In genomic region chr17:68296217-68297140, GRCh38 we compare ENCODE assay signal across 11 cellular contexts. TPM values are rescaled to one million over a fixed set of nuclear protein-coding genes. Genes with fewer than 3 reads are reported as not detected.
DNase-seq lines count a peak whose midpoint lies in the region; ATAC-seq, FAIRE-seq and TF ChIP-seq lines count a peak whose summit lies in the region.
"Had no signal": no experiment of that assay in that cellular context is flagged by ENCODE, and none has a peak within 500 bp of the region (broad histone marks: within the 10 kb centered on the region; RNA-seq: fewer than 3 reads in every experiment).

No MANE protein-coding gene starts in this region.

- H3K4me3 ChIP-seq in HepG2 (replicated peaks in 1 of 3; ENCODE audit: insufficient read depth in 1 of 3, low read depth in 2 of 3, low read length in 3 of 3) (no peak overlapping the region), right lobe of liver (no peak overlapping the region), mesenchymal stem cell (ENCODE audit: insufficient read depth in 1 of 2, low read depth in 1 of 2, low read length in 2 of 2) (no peak overlapping the region), right atrium auricular region (no peak overlapping the region)

- intact Hi-C loops in HepG2 (cut with micrococcal nuclease; ENCODE audit: unreplicated experiment) (no loop called here), right lobe of liver (cut with DNase I) (no loop called here)

- H2BK120ac ChIP-seq in mesenchymal stem cell (ENCODE audit: low read depth, low read length) = no peak overlapping the region

- H3K27me3 ChIP-seq in HepG2 (ENCODE audit: control insufficient read depth in 1 of 2, insufficient read depth in 2 of 2, low read length in 2 of 2) (no peaks in the 10 kb centered on the region), right lobe of liver (peaks cover 0 to 7% of the 10 kb centered on the region in 2 donors), mesenchymal stem cell (ENCODE audit: control insufficient read depth in 1 of 2, insufficient read depth in 1 of 2, low read length in 2 of 2) (peaks cover 18 to 44% of the 10 kb centered on the region in 2 experiments), right atrium auricular region (no peaks in the 10 kb centered on the region)

- no peak overlapping the region for H3K18ac ChIP-seq in mesenchymal stem cell (ENCODE audit: low read depth in 1 of 2, low read length in 2 of 2)

- in situ Hi-C loops in HepG2 (cut with HindIII; ENCODE audit: extremely low pct_ligation_motif_present, low pct_unique_long_range_greater_than_20kb) = loop anchor here (25.0 kb wide), 1 partner anchor 466 kb away; no protein-coding TSS in a partner anchor

- H4K91ac ChIP-seq in mesenchymal stem cell (ENCODE audit: low read length) = peak overlapping the region; percentile 67

- BruUV-seq in HepG2 (replicated peaks; lab: Mats Ljungman, UMichigan) = no TSS peak

- H3K9me3 ChIP-seq in HepG2 (ENCODE audit: low read length) = no peaks in the 10 kb centered on the region
- no peaks in the 10 kb centered on the region for H3K9me3 ChIP-seq in right lobe of liver
- H3K9me3 ChIP-seq in mesenchymal stem cell (ENCODE audit: control insufficient read depth, low read length) = no peaks in the 10 kb centered on the region
- no peaks in the 10 kb centered on the region for H3K9me3 ChIP-seq in right atrium auricular region

- peak overlapping the region; percentile 24 for H4K8ac ChIP-seq in mesenchymal stem cell (ENCODE audit: low read length)

- peak overlapping the region; percentile 33 for H2BK15ac ChIP-seq in mesenchymal stem cell (ENCODE audit: low read depth, poor library complexity, severe bottlenecking)

- H4K20me1 ChIP-seq in HepG2 (ENCODE audit: insufficient read depth, low read length) = no peaks in the 10 kb centered on the region

- no peak overlapping the region for H2BK5ac ChIP-seq in mesenchymal stem cell (ENCODE audit: low read depth, low read length, poor library complexity, severe bottlenecking)

- TF ChIP-seq POLR2A in HepG2 (IDR thresholded peaks at IDR 0.05; ENCODE audit: insufficient read depth in 1 of 2, low read depth in 2 of 2, low read length in 2 of 2) (no peak), right lobe of liver (IDR thresholded peaks at IDR 0.05) (no peak)

- peak overlapping the region; percentile 25 to 40 for H2BK12ac ChIP-seq in mesenchymal stem cell (ENCODE audit: low read length in 2 of 2)

- H2AFZ ChIP-seq in HepG2 (ENCODE audit: low read length) (no peak overlapping the region), mesenchymal stem cell (ENCODE audit: low read depth, low read length) (no peak overlapping the region)

- H3K79me2 ChIP-seq in HepG2 (ENCODE audit: insufficient read depth, low read length) = peaks cover 3% of the 10 kb centered on the region

- H3K36me3 ChIP-seq in HepG2 (replicated peaks in 1 of 2; ENCODE audit: control insufficient read depth in 1 of 2, insufficient read depth in 2 of 2, low read length in 2 of 2) (no peaks in the 10 kb centered on the region), right lobe of liver (no peaks in the 10 kb centered on the region), mesenchymal stem cell (ENCODE audit: control insufficient read depth in 1 of 2, insufficient read depth in 2 of 2, low read depth in 1 of 2, low read length in 2 of 2) (no peaks in the 10 kb centered on the region), right atrium auricular region (no peaks in the 10 kb centered on the region)

- no peak overlapping the region for H3K14ac ChIP-seq in mesenchymal stem cell (ENCODE audit: low read length in 2 of 2)

- no peak for TF ChIP-seq RAD21 in HepG2 (CRISPR knock-in tag; IDR thresholded peaks at IDR 0.05)

- 91% methylated on average over 18 of the region's 18 CpGs for WGBS in HepG2 (ENCODE audit: low lambda C conversion rate)
- WGBS in right lobe of liver (ENCODE audit: insufficient coverage, low coverage, low lambda C conversion rate, missing lambda C conversion rate) = 80% methylated on average over 14 of the region's 18 CpGs
- WGBS in mesenchymal stem cell = 93% methylated on average over 11 of the region's 18 CpGs

- peaks cover 53% of the 10 kb centered on the region for H3K4me1 ChIP-seq in HepG2 (ENCODE audit: insufficient read depth, low read length)
- peaks cover 0 to 2% (median 0%) of the 10 kb centered on the region in 4 donors for H3K4me1 ChIP-seq in right lobe of liver
- peaks cover 6% of the 10 kb centered on the region for H3K4me1 ChIP-seq in mesenchymal stem cell (ENCODE audit: control insufficient read depth, insufficient read depth, low read depth, low read length)
- H3K4me1 ChIP-seq in right atrium auricular region = peaks cover 0 to 10% of the 10 kb centered on the region in 2 donors

- H3K9ac ChIP-seq in HepG2 (ENCODE audit: insufficient read depth, low read depth, low read length) (no peak overlapping the region), mesenchymal stem cell (ENCODE audit: low read length) (no peak overlapping the region)

- no peak for TF ChIP-seq CTCF in HepG2 (CRISPR knock-in tag; IDR thresholded peaks at IDR 0.05)
- TF ChIP-seq CTCF in right lobe of liver (IDR thresholded peaks at IDR 0.05) = no peak
- TF ChIP-seq CTCF in omental fat pad (IDR thresholded peaks at IDR 0.05) = no peak
- TF ChIP-seq CTCF in right atrium auricular region (IDR thresholded peaks at IDR 0.05) = no peak

- ATAC-seq in HepG2 (no peak), right lobe of liver (no peak), omental fat pad (ENCODE audit: low FRiP score) (no peak)
- ATAC-seq: left colon had no signal

- H3K27ac ChIP-seq in HepG2 (ENCODE audit: extremely low read length, insufficient read depth, low read length) (no peak overlapping the region), right lobe of liver (no peak overlapping the region), mesenchymal stem cell (ENCODE audit: low read length, poor library complexity, severe bottlenecking) (no peak overlapping the region), right atrium auricular region (no peak overlapping the region)

- POLR2A ChIA-PET in HepG2 (lab: Yijun Ruan, JAX) = interaction anchor here (1.5 kb wide), 1 partner anchor 87 kb away, joined by 6 read pairs; no protein-coding TSS in a partner anchor

- FAIRE-seq in HepG2 (lab: Jason Lieb, UNC) (no peak), urothelium cell line (lab: Jason Lieb, UNC) (peak; percentile 37)

- no peak overlapping the region for H3K4ac ChIP-seq in mesenchymal stem cell (ENCODE audit: low read depth in 1 of 2, low read length in 2 of 2)

- DNase-seq in HepG2 (ENCODE audit: low spot score) (no peak), right lobe of liver (no peak), activated T-cell treated with anti-CD3 and anti-CD28 coated beads for 4 hours (peak; percentile 32), mesenchymal stem cell (no peak), urothelium cell line (ENCODE audit: low spot score) (no peak), DMS153 (lab: John Stamatoyannopoulos, UW) (no peak), omental fat pad (ENCODE audit: low spot score) (no peak), right atrium auricular region (ENCODE audit: low spot score) (no peak)
- DNase-seq: endodermal cell, NCI-H1417 treated with DMSO at 0.1 percent for 48 hours had no signal

- H3K4me2 ChIP-seq in HepG2 (ENCODE audit: low read depth, low read length) (no peak overlapping the region), mesenchymal stem cell (ENCODE audit: low read length, poor library complexity, severe bottlenecking) (no peak overlapping the region)

- CTCF ChIA-PET in HepG2 (lab: Yijun Ruan, JAX; ENCODE audit: low intra/inter-chr PET ratio, low total read pairs) = no interaction called here

- H3K79me1 ChIP-seq in mesenchymal stem cell (replicated peaks; ENCODE audit: low read length, poor library complexity, severe bottlenecking) = no peaks in the 10 kb centered on the region

- H3K23ac ChIP-seq in mesenchymal stem cell (ENCODE audit: low read length in 2 of 2) = no peak overlapping the region

- H2AK5ac ChIP-seq in mesenchymal stem cell (ENCODE audit: low read length, severe bottlenecking) = no peak overlapping the region

- TF ChIP-seq EP300 in HepG2 (IDR thresholded peaks at IDR 0.05; ENCODE audit: low read depth in 2 of 2, low read length in 2 of 2) (no peak), HepG2 (CRISPR knock-in tag; IDR thresholded peaks at IDR 0.05; ENCODE audit: borderline replicate concordance) (no peak)

RNA-seq across cellular contexts. Expression of gene ARSG, which starts 5.2 kb away (rescaled TPM):
- total RNA-seq in HepG2 (2016; rRNA removed; fragmentation: Illumina TruSeq; extraction: Trizol) (3.7 and 4.1 TPM in 2 replicates), right lobe of liver (1 to 10 TPM; 1.2 to 3.3 (median 2.5) TPM), omental fat pad (1 to 10 TPM; 1.4 to 8.2 (median 2.6) TPM), right atrium auricular region (1 to 10 TPM; 3.1 to 3.6 TPM)
- total RNA-seq in HepG2 (2016; cell fraction: cytosol; rRNA removed; fragmentation: Illumina TruSeq; extraction: Trizol; ENCODE audit: low read depth) = 10.0 and 10.5 TPM in 2 replicates
- 2.8 and 4.2 TPM in 2 replicates for total RNA-seq in HepG2 (2016; cell fraction: insoluble cytoplasmic fraction; rRNA removed; fragmentation: Illumina TruSeq; extraction: Trizol)
- 8.1 and 9.2 TPM in 2 replicates for total RNA-seq in HepG2 (2016; cell fraction: membrane; rRNA removed; fragmentation: Illumina TruSeq; extraction: Trizol)
- 4.0 and 4.3 TPM in 2 replicates for total RNA-seq in HepG2 (2016; cell fraction: nucleus; rRNA removed; fragmentation: Illumina TruSeq; extraction: Trizol)
- polyA plus RNA-seq in HepG2 (2011; rRNA removed) = 15.2 and 15.9 TPM in 2 replicates
- 11.5 and 13.0 TPM in 2 replicates for polyA plus RNA-seq in HepG2 (2011; cell fraction: cytosol; rRNA removed)
- 26.9 and 29.6 TPM in 2 replicates for polyA plus RNA-seq in HepG2 (2011; cell fraction: nucleus; rRNA removed)
- polyA plus RNA-seq in HepG2 (2012) = 7.0 and 8.7 TPM in 2 replicates
- 3.0 and 5.3 TPM in 2 replicates for polyA plus RNA-seq in HepG2 (2016; cell fraction: cytosol; fragmentation: Illumina TruSeq; extraction: Trizol; ENCODE audit: low read depth)
- 2.2 and 2.8 TPM in 2 replicates for polyA plus RNA-seq in HepG2 (2016; cell fraction: insoluble cytoplasmic fraction; fragmentation: Illumina TruSeq; extraction: Trizol; ENCODE audit: low read depth)
- polyA plus RNA-seq in HepG2 (2016; cell fraction: membrane; fragmentation: Illumina TruSeq; extraction: Trizol; ENCODE audit: low read depth) = 3.9 and 4.3 TPM in 2 replicates
- 4.4 and 5.4 TPM in 2 replicates for polyA plus RNA-seq in HepG2 (2016; cell fraction: nucleus; fragmentation: Illumina TruSeq; extraction: Trizol; ENCODE audit: insufficient read depth, low read depth)
- polyA minus RNA-seq in HepG2 (2011; rRNA and poly(A)+ RNA removed; ENCODE audit: low replicate concordance) = 45.9 and 48.0 TPM in 2 replicates
- 8.9 and 10.0 TPM in 2 replicates for polyA minus RNA-seq in HepG2 (2011; cell fraction: cytosol; rRNA and poly(A)+ RNA removed)
- 38.7 and 40.7 TPM in 2 replicates for polyA minus RNA-seq in HepG2 (2011; cell fraction: nucleus; rRNA and poly(A)+ RNA removed)
- 4.5 TPM for polyA plus RNA-seq in mesenchymal stem cell (2013, experiment 1 of 2)
- 4.7 TPM for polyA plus RNA-seq in mesenchymal stem cell (2013, experiment 2 of 2)

RNA-seq across cellular contexts. Expression of gene SLC16A6, which starts 5.6 kb away (rescaled TPM):
- total RNA-seq in HepG2 (2016; rRNA removed; fragmentation: Illumina TruSeq; extraction: Trizol) (0.67 and 1.1 TPM in 2 replicates), right lobe of liver (1 to 10 TPM in 1 of 6 experiments, under 1 TPM in 5; 0.19 to 1.2 (median 0.45) TPM), omental fat pad (1 to 10 TPM in 3 of 4 donors, under 1 TPM in 1; 0.38 to 7.3 (median 2.2) TPM), right atrium auricular region (under 1 TPM; 0.22 to 0.43 TPM)
- total RNA-seq in HepG2 (2016; cell fraction: cytosol; rRNA removed; fragmentation: Illumina TruSeq; extraction: Trizol; ENCODE audit: low read depth) = 0.51 TPM in 1 of 2 replicates, not detected in the other
- 1.1 and 1.3 TPM in 2 replicates for total RNA-seq in HepG2 (2016; cell fraction: insoluble cytoplasmic fraction; rRNA removed; fragmentation: Illumina TruSeq; extraction: Trizol)
- 0.53 and 0.69 TPM in 2 replicates for total RNA-seq in HepG2 (2016; cell fraction: membrane; rRNA removed; fragmentation: Illumina TruSeq; extraction: Trizol)
- total RNA-seq in HepG2 (2016; cell fraction: nucleus; rRNA removed; fragmentation: Illumina TruSeq; extraction: Trizol) = 1.1 and 1.6 TPM in 2 replicates
- 27.2 and 44.7 TPM in 2 replicates for polyA plus RNA-seq in HepG2 (2011; rRNA removed)
- polyA plus RNA-seq in HepG2 (2011; cell fraction: cytosol; rRNA removed) = 33.2 and 35.3 TPM in 2 replicates
- polyA plus RNA-seq in HepG2 (2011; cell fraction: nucleus; rRNA removed) = 13.0 and 13.3 TPM in 2 replicates
- 5.7 and 9.7 TPM in 2 replicates for polyA plus RNA-seq in HepG2 (2012)
- 0.05 and 0.06 TPM in 2 replicates for polyA plus RNA-seq in HepG2 (2016; cell fraction: cytosol; fragmentation: Illumina TruSeq; extraction: Trizol; ENCODE audit: low read depth)
- 0.59 and 0.61 TPM in 2 replicates for polyA plus RNA-seq in HepG2 (2016; cell fraction: insoluble cytoplasmic fraction; fragmentation: Illumina TruSeq; extraction: Trizol; ENCODE audit: low read depth)
- polyA plus RNA-seq in HepG2 (2016; cell fraction: membrane; fragmentation: Illumina TruSeq; extraction: Trizol; ENCODE audit: low read depth) = 0.28 and 0.40 TPM in 2 replicates
- 1.5 TPM in 2 replicates for polyA plus RNA-seq in HepG2 (2016; cell fraction: nucleus; fragmentation: Illumina TruSeq; extraction: Trizol; ENCODE audit: insufficient read depth, low read depth)
- 137 and 162 TPM in 2 replicates for polyA minus RNA-seq in HepG2 (2011; rRNA and poly(A)+ RNA removed; ENCODE audit: low replicate concordance)
- 56.6 and 65.6 TPM in 2 replicates for polyA minus RNA-seq in HepG2 (2011; cell fraction: cytosol; rRNA and poly(A)+ RNA removed)
- polyA minus RNA-seq in HepG2 (2011; cell fraction: nucleus; rRNA and poly(A)+ RNA removed) = 28.5 and 31.0 TPM in 2 replicates
- 48.0 TPM for polyA plus RNA-seq in mesenchymal stem cell (2013, experiment 1 of 2)
- polyA plus RNA-seq in mesenchymal stem cell (2013, experiment 2 of 2) = 49.8 TPM

RNA-seq across cellular contexts. Expression of gene AMZ2, which starts 48.6 kb away (rescaled TPM):
- total RNA-seq in HepG2 (2016; rRNA removed; fragmentation: Illumina TruSeq; extraction: Trizol) = 86.9 and 99.9 TPM in 2 replicates
- 152 and 160 TPM in 2 replicates for total RNA-seq in HepG2 (2016; cell fraction: cytosol; rRNA removed; fragmentation: Illumina TruSeq; extraction: Trizol; ENCODE audit: low read depth)
- total RNA-seq in HepG2 (2016; cell fraction: insoluble cytoplasmic fraction; rRNA removed; fragmentation: Illumina TruSeq; extraction: Trizol) = 81.8 and 92.5 TPM in 2 replicates
- 189 and 196 TPM in 2 replicates for total RNA-seq in HepG2 (2016; cell fraction: membrane; rRNA removed; fragmentation: Illumina TruSeq; extraction: Trizol)
- total RNA-seq in HepG2 (2016; cell fraction: nucleus; rRNA removed; fragmentation: Illumina TruSeq; extraction: Trizol) = 37.7 and 40.8 TPM in 2 replicates
- 66.7 and 90.2 TPM in 2 replicates for polyA plus RNA-seq in HepG2 (2011; rRNA removed)
- polyA plus RNA-seq in HepG2 (2011; cell fraction: cytosol; rRNA removed) = 51.3 and 62.4 TPM in 2 replicates
- 58.4 and 64.2 TPM in 2 replicates for polyA plus RNA-seq in HepG2 (2011; cell fraction: nucleus; rRNA removed)
- polyA plus RNA-seq in HepG2 (2012) = 53.5 and 72.8 TPM in 2 replicates
- 179 and 214 TPM in 2 replicates for polyA plus RNA-seq in HepG2 (2016; cell fraction: cytosol; fragmentation: Illumina TruSeq; extraction: Trizol; ENCODE audit: low read depth)
- polyA plus RNA-seq in HepG2 (2016; cell fraction: insoluble cytoplasmic fraction; fragmentation: Illumina TruSeq; extraction: Trizol; ENCODE audit: low read depth) = 114 TPM in 2 replicates
- polyA plus RNA-seq in HepG2 (2016; cell fraction: membrane; fragmentation: Illumina TruSeq; extraction: Trizol; ENCODE audit: low read depth) = 217 and 242 TPM in 2 replicates
- polyA plus RNA-seq in HepG2 (2016; cell fraction: nucleus; fragmentation: Illumina TruSeq; extraction: Trizol; ENCODE audit: insufficient read depth, low read depth) = 90.4 and 92.9 TPM in 2 replicates
- 28.1 and 28.3 TPM in 2 replicates for polyA minus RNA-seq in HepG2 (2011; rRNA and poly(A)+ RNA removed; ENCODE audit: low replicate concordance)
- polyA minus RNA-seq in HepG2 (2011; cell fraction: cytosol; rRNA and poly(A)+ RNA removed) = 24.0 and 24.3 TPM in 2 replicates
- polyA minus RNA-seq in HepG2 (2011; cell fraction: nucleus; rRNA and poly(A)+ RNA removed) = 21.6 and 25.6 TPM in 2 replicates
- 10 to 100 TPM; 15.3 to 31.2 (median 18.2) TPM for total RNA-seq in right lobe of liver
- polyA plus RNA-seq in mesenchymal stem cell (2013, experiment 1 of 2) = 106 TPM
- 97.9 TPM for polyA plus RNA-seq in mesenchymal stem cell (2013, experiment 2 of 2)
- 10 to 100 TPM; 26.6 to 59.6 (median 48.1) TPM for total RNA-seq in omental fat pad
- total RNA-seq in right atrium auricular region = 10 to 100 TPM; 57.3 to 62.8 TPM
